8 cellular contexts compared by ENCODE assay signal in genomic region chrX:56994375-56995270, GRCh38. TPM values are rescaled to one million over a fixed set of nuclear protein-coding genes. Genes with fewer than 3 reads are reported as not detected.
DNase-seq lines count a peak whose midpoint lies in the region; ATAC-seq and TF ChIP-seq lines count a peak whose summit lies in the region.

No MANE protein-coding gene starts in this region.

- intact Hi-C loops in right cardiac atrium (cut with DNase I) (no loop called here), gastrocnemius medialis (cut with DNase I; ENCODE audit: low total_unique reads) (loop anchor here (2.0 kb wide), 1 partner anchor 48 kb away; no protein-coding TSS in a partner anchor)

- H3K36me3 Mint-ChIP-seq in activated naive CD4-positive, alpha-beta T cell treated with anti-CD3 and anti-CD28 coated beads, Interleukin-2, amount 50 U/mL, for 24 hours = peaks cover 8% of the 10 kb centered on the region
- H3K36me3 Mint-ChIP-seq in activated T-helper 17 cell treated with anti-CD3 and anti-CD28 coated beads, Interleukin-2, amount 50 U/mL, for 72 hours (ENCODE audit: low read depth) = peaks cover 28% of the 10 kb centered on the region

- in situ Hi-C loops in gastrocnemius medialis (cut with MboI; ENCODE audit: low sequenced_read_pairs in 4 of 4) = loop anchor here in 3 of 4 donors (25.0 kb wide), 1 partner anchor 182 kb away; no protein-coding TSS in a partner anchor

- H3K9me3 ChIP-seq in right cardiac atrium (ENCODE audit: control insufficient read depth, low read length) = no peaks in the 10 kb centered on the region
- no peaks in the 10 kb centered on the region for H3K9me3 ChIP-seq in gastrocnemius medialis

- no peak for DNase-seq in activated naive CD4-positive, alpha-beta T cell (lab: John Stamatoyannopoulos, UW)
- peak; percentile 8 to 48 (median 45) for DNase-seq in right cardiac atrium
- DNase-seq in gastrocnemius medialis = no peak
- DNase-seq in SKM-1 (lab: John Stamatoyannopoulos, UW; ENCODE audit: unreplicated experiment) = no peak
- DNase-seq in DMS79 treated with DMSO at 0.1 percent for 48 hours (lab: John Stamatoyannopoulos, UW) = no peak

- H3K27ac ChIP-seq in right cardiac atrium (ENCODE audit: low read length) (peak overlapping the region; percentile 72), gastrocnemius medialis (peak overlapping the region; percentile 69 to 78 (median 72))

- H3K4me1 Mint-ChIP-seq in activated naive CD4-positive, alpha-beta T cell treated with anti-CD3 and anti-CD28 coated beads, Interleukin-2, amount 50 U/mL, for 24 hours = peaks cover 52% of the 10 kb centered on the region
- H3K4me1 Mint-ChIP-seq in activated T-helper 17 cell treated with anti-CD3 and anti-CD28 coated beads, Interleukin-2, amount 50 U/mL, for 72 hours = peaks cover 12% of the 10 kb centered on the region

- no peaks in the 10 kb centered on the region for H3K27me3 ChIP-seq in right cardiac atrium (ENCODE audit: control insufficient read depth, insufficient read depth)
- peaks cover 0 to 2% (median 0%) of the 10 kb centered on the region in 3 donors for H3K27me3 ChIP-seq in gastrocnemius medialis

- peak overlapping the region; percentile 89 for H3K4me3 Mint-ChIP-seq in activated naive CD4-positive, alpha-beta T cell treated with anti-CD3 and anti-CD28 coated beads, Interleukin-2, amount 50 U/mL, for 24 hours
- H3K4me3 Mint-ChIP-seq in activated T-helper 17 cell treated with anti-CD3 and anti-CD28 coated beads, Interleukin-2, amount 50 U/mL, for 72 hours = peak overlapping the region; percentile 88

- no peaks in the 10 kb centered on the region for H3K27me3 Mint-ChIP-seq in activated naive CD4-positive, alpha-beta T cell treated with anti-CD3 and anti-CD28 coated beads, Interleukin-2, amount 50 U/mL, for 24 hours
- H3K27me3 Mint-ChIP-seq in activated T-helper 17 cell treated with anti-CD3 and anti-CD28 coated beads, Interleukin-2, amount 50 U/mL, for 72 hours = no peaks in the 10 kb centered on the region

- H3K4me3 ChIP-seq in right cardiac atrium (ENCODE audit: low read length) (peak overlapping the region; percentile 77), gastrocnemius medialis (peak overlapping the region; percentile 65 to 73 (median 69))

- peak overlapping the region; percentile 63 for H3K27ac Mint-ChIP-seq in activated naive CD4-positive, alpha-beta T cell treated with anti-CD3 and anti-CD28 coated beads, Interleukin-2, amount 50 U/mL, for 24 hours
- H3K27ac Mint-ChIP-seq in activated T-helper 17 cell treated with anti-CD3 and anti-CD28 coated beads, Interleukin-2, amount 50 U/mL, for 72 hours = peak overlapping the region; percentile 84

- 7% methylated on average over 26 of the region's 26 CpGs for WGBS in right cardiac atrium

- H3K4me1 ChIP-seq in right cardiac atrium (ENCODE audit: control insufficient read depth, insufficient read depth, low read length) (no peaks in the 10 kb centered on the region), gastrocnemius medialis (peaks cover 3 to 7% of the 10 kb centered on the region in 2 donors)

- TF ChIP-seq POLR2A in gastrocnemius medialis (IDR thresholded peaks at IDR 0.05) = no peak

- ATAC-seq in activated T-helper 17 cell treated with anti-CD3 and anti-CD28 coated beads, Interleukin-2, amount 50 U/mL, for 72 hours (replicated peaks) = peak; percentile 38
- ATAC-seq in right cardiac atrium = peak; percentile 40 to 44
- ATAC-seq in gastrocnemius medialis = peak; percentile 39 to 42
- ATAC-seq in GM18861 (IDR thresholded peaks at IDR 0.05; ENCODE audit: unreplicated experiment) = no peak

- no peak for TF ChIP-seq CTCF in gastrocnemius medialis (IDR thresholded peaks at IDR 0.05 in 4 of 5, conservative IDR thresholded peaks at IDR 0.05 in 1 of 5)

- no peaks in the 10 kb centered on the region for H3K9me3 Mint-ChIP-seq in activated naive CD4-positive, alpha-beta T cell treated with anti-CD3 and anti-CD28 coated beads, Interleukin-2, amount 50 U/mL, for 24 hours
- no peaks in the 10 kb centered on the region for H3K9me3 Mint-ChIP-seq in activated T-helper 17 cell treated with anti-CD3 and anti-CD28 coated beads, Interleukin-2, amount 50 U/mL, for 72 hours

- no peaks in the 10 kb centered on the region for H3K36me3 ChIP-seq in gastrocnemius medialis

RNA-seq across cellular contexts. Expression of gene SPIN3, which starts 0.7 kb away (rescaled TPM):
- 10 to 100 TPM in 1 of 2 donors, 1 to 10 TPM in 1; 7.6 to 11.7 TPM for total RNA-seq in activated T-helper 17 cell treated with anti-CD3 and anti-CD28 coated beads, Interleukin-2, amount 50 U/mL, for 72 hours
- total RNA-seq in right cardiac atrium (1 to 10 TPM; 5.7 to 8.8 (median 6.2) TPM), gastrocnemius medialis (1 to 10 TPM in 3 of 4 donors, under 1 TPM in 1; 0.85 to 7.4 (median 1.8) TPM)
- 4.4 TPM for polyA plus RNA-seq in right cardiac atrium

Comparison
In these comparisons a context has a peak if more than half of its experiments do, and no peak if none do; other contexts are left out.
1. DNase-seq: peak in right cardiac atrium (3 of 3); none in activated naive CD4-positive, alpha-beta T cell (0 of 4), gastrocnemius medialis (0 of 2), SKM-1 (single experiment) and DMS79 treated with DMSO at 0.1 percent for 48 hours (single experiment).